In genomic region chr3:64022451-64023186, GRCh38 we compare ENCODE assay signal across 8 cellular contexts. TPM values are rescaled to one million over a fixed set of nuclear protein-coding genes. Genes with fewer than 3 reads are reported as not detected.
DNase-seq lines count a peak whose midpoint lies in the region; TF ChIP-seq lines count a peak whose summit lies in the region.

No MANE protein-coding gene starts in this region.

- H3K27me3 ChIP-seq in HAP-1 (ENCODE audit: low read depth) (no peaks in the 10 kb centered on the region; the same call in 1 of the 2 replicates), esophagus (ENCODE audit: control insufficient read depth in 1 of 2, insufficient read depth in 2 of 2, low read length in 2 of 2) (no peaks in the 10 kb centered on the region), neural progenitor cell (no peaks in the 10 kb centered on the region)

- 11 to 16% methylated on average over 24 of the region's 24 CpGs for WGBS in esophagus, 2 donors

- peaks cover 31% of the 10 kb centered on the region for H3K79me2 ChIP-seq in neural progenitor cell (ENCODE audit: low read depth)

- no peak for DNase-seq in HAP-1 (ENCODE audit: low spot score in 2 of 2)
- DNase-seq in neural progenitor cell (ENCODE audit: low spot score) = no peak
- no peak for DNase-seq in NCI-H1048 (lab: John Stamatoyannopoulos, UW)
- DNase-seq in HPDE6-E6E7 (ENCODE audit: extremely low spot score) = no peak
- DNase-seq in GM19240 (ENCODE audit: insufficient read length, low spot score) = no peak

- peak overlapping the region; percentile 97 for H3K4me2 ChIP-seq in neural progenitor cell

- H3K4me3 ChIP-seq in HAP-1 = peak overlapping the region; percentile 94
- peak overlapping the region; percentile 94 for H3K4me3 ChIP-seq in WI38 (ENCODE audit: low read depth, low read length)
- H3K4me3 ChIP-seq in esophagus (ENCODE audit: low read depth in 1 of 2, low read length in 2 of 2) = peak overlapping the region; percentile 95 to 96
- peak overlapping the region; percentile 91 for H3K4me3 ChIP-seq in neural progenitor cell

- H3K36me3 ChIP-seq in HAP-1 (replicated peaks) (peaks cover 41% of the 10 kb centered on the region), esophagus (ENCODE audit: control insufficient read depth in 2 of 2, insufficient read depth in 2 of 2, low read length in 1 of 2) (peaks cover 0 to 7% of the 10 kb centered on the region in 2 donors), neural progenitor cell (peaks cover 9% of the 10 kb centered on the region)

- peak overlapping the region; percentile 95 for H3K9ac ChIP-seq in neural progenitor cell

- H3K27me3 Mint-ChIP-seq in neural progenitor cell (ENCODE audit: insufficient read depth, low read depth) = no peaks in the 10 kb centered on the region

- peaks cover 19% of the 10 kb centered on the region for H3K4me1 Mint-ChIP-seq in neural progenitor cell

- H3K9me3 ChIP-seq in HAP-1 = no peaks in the 10 kb centered on the region
- no peaks in the 10 kb centered on the region for H3K9me3 ChIP-seq in esophagus (ENCODE audit: control insufficient read depth in 2 of 2, insufficient read depth in 1 of 2, low read depth in 1 of 2, low read length in 1 of 2)
- no peaks in the 10 kb centered on the region for H3K9me3 ChIP-seq in neural progenitor cell (ENCODE audit: low read depth)

- peak overlapping the region; percentile 74 for H2AFZ ChIP-seq in neural progenitor cell (replicated peaks)

- no peak for TF ChIP-seq CTCF in C4-2B (conservative IDR thresholded peaks at IDR 0.05)
- no peak for TF ChIP-seq CTCF in WI38 (IDR thresholded peaks at IDR 0.05; ENCODE audit: low read depth, low read length)
- TF ChIP-seq CTCF in neural progenitor cell (IDR thresholded peaks at IDR 0.05) = no peak

- peak overlapping the region; percentile 91 for H3K4me3 Mint-ChIP-seq in neural progenitor cell

- peaks cover 12% of the 10 kb centered on the region for H3K4me1 ChIP-seq in HAP-1
- H3K4me1 ChIP-seq in esophagus (ENCODE audit: control insufficient read depth in 2 of 2, insufficient read depth in 2 of 2, low read length in 1 of 2) = no peaks in the 10 kb centered on the region
- peaks cover 14% of the 10 kb centered on the region for H3K4me1 ChIP-seq in neural progenitor cell

- H3F3A ChIP-seq in neural progenitor cell (ENCODE audit: low read depth) = peaks cover 18% of the 10 kb centered on the region

- H3K36me3 Mint-ChIP-seq in neural progenitor cell = peaks cover 5% of the 10 kb centered on the region

- peaks cover 13% of the 10 kb centered on the region for H4K20me1 ChIP-seq in neural progenitor cell (ENCODE audit: low read depth)

- no peak overlapping the region for H3K27ac Mint-ChIP-seq in neural progenitor cell

- H3K9me3 Mint-ChIP-seq in neural progenitor cell = no peaks in the 10 kb centered on the region

- H3K27ac ChIP-seq in C4-2B (peak overlapping the region; percentile 82), esophagus (ENCODE audit: low read depth in 2 of 2, low read length in 1 of 2) (peak overlapping the region; percentile 77 to 91), neural progenitor cell (peak overlapping the region; percentile 32)

- in situ Hi-C loops in HAP-1 (cut with MboI; ENCODE audit: low sequenced_read_pairs) = loop anchor here (10.0 kb wide), 1 partner anchor 382 kb away; no protein-coding TSS in a partner anchor

RNA-seq across cellular contexts. Expression of gene PSMD6, which starts 0.7 kb away (rescaled TPM):
- 10 to 100 TPM; 36.0 to 80.7 TPM for polyA plus RNA-seq in esophagus
- 103 and 141 TPM in 2 replicates for total RNA-seq in neural progenitor cell (ENCODE audit: low replicate concordance)

Comparison
In these comparisons a context has a peak if more than half of its experiments do, and no peak if none do; other contexts are left out.
1. H3K27ac ChIP-seq: peak in every context shown above with its lines; median percentile 84 in esophagus; 82 in C4-2B; 32 in neural progenitor cell.